Comparison of ENCODE assay signal across 15 cellular contexts in the genomic region with DNA sequence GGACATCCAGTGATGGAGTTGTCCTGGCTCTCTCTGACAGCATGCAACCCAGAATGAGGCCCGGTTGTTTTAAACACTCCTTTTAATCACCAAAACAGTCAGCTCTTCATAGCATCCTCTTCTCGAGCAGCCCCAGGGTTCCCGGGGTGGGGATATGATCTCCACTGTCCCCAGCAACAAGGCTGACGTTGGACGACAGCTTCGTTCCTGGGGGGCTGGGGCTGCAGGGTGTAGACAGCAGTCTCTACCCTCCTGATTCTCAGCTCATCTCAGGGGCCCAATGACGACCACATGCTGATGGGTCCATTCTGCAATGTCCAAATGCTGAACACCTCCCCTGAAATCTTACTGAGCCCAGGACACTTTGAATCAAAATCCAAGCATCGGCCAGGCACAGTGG. TPM values are rescaled to one million over a fixed set of nuclear protein-coding genes. Genes with fewer than 3 reads are reported as not detected.
DNase-seq lines count a peak whose midpoint lies in the region; ATAC-seq and TF ChIP-seq lines count a peak whose summit lies in the region.
"Had no signal": no experiment of that assay in that cellular context is flagged by ENCODE, and none has a peak within 500 bp of the region (broad histone marks: within the 10 kb centered on the region; RNA-seq: fewer than 3 reads in every experiment).

No MANE protein-coding gene starts in this region.

- no peak for TF ChIP-seq CTCF in upper lobe of right lung (IDR thresholded peaks at IDR 0.05)

- H3K36me3 Mint-ChIP-seq in activated naive CD8-positive, alpha-beta T cell: no peaks in the 10 kb centered on the region
- no peaks in the 10 kb centered on the region for H3K36me3 Mint-ChIP-seq in activated naive CD8-positive, alpha-beta T cell treated with anti-CD3 and anti-CD28 coated beads for 36 hours
- H3K36me3 Mint-ChIP-seq in naive B cell: no peaks in the 10 kb centered on the region

- no peak overlapping the region for H3K27ac ChIP-seq in upper lobe of right lung
- H3K27ac ChIP-seq: thoracic aorta had no signal

- peaks cover 8% of the 10 kb centered on the region for H3K4me1 Mint-ChIP-seq in activated naive CD8-positive, alpha-beta T cell (ENCODE audit: low read depth)
- peaks cover 9% of the 10 kb centered on the region for H3K4me1 Mint-ChIP-seq in activated naive CD8-positive, alpha-beta T cell treated with anti-CD3 and anti-CD28 coated beads for 36 hours
- H3K4me1 Mint-ChIP-seq in naive B cell: peaks cover 7 to 15% (median 8%) of the 10 kb centered on the region in 3 donors

- H3K9ac ChIP-seq in adipocyte (ENCODE audit: low read length): peak overlapping the region; percentile 80

- no peak for DNase-seq in activated naive CD8-positive, alpha-beta T cell treated with anti-CD3 and anti-CD28 coated beads for 36 hours
- DNase-seq in adipocyte (ENCODE audit: low read depth) (no peak), naive B cell (no peak), upper lobe of right lung (peak; percentile 46), OCI-M1 (lab: John Stamatoyannopoulos, UW) (no peak), NCI-H1436 treated with DMSO at 0.1 percent for 48 hours (lab: John Stamatoyannopoulos, UW) (no peak), COR-L47 (lab: John Stamatoyannopoulos, UW) (no peak)
- DNase-seq: activated CD4-positive, alpha-beta T cell treated with anti-CD3 and anti-CD28 coated beads for 1 hour; DMS153; gastrocnemius medialis; NCI-H1092 treated with DMSO at 0.1 percent for 48 hours; NCI-H226 had no signal

- H3K27me3 Mint-ChIP-seq in activated naive CD8-positive, alpha-beta T cell: peaks cover 6% of the 10 kb centered on the region
- H3K27me3 Mint-ChIP-seq in activated naive CD8-positive, alpha-beta T cell treated with anti-CD3 and anti-CD28 coated beads for 36 hours: peaks cover 18% of the 10 kb centered on the region
- peaks cover 13 to 43% (median 41%) of the 10 kb centered on the region in 3 donors for H3K27me3 Mint-ChIP-seq in naive B cell

- H3K4me3 ChIP-seq in adipocyte (ENCODE audit: low read length) (peak overlapping the region; percentile 79), upper lobe of right lung (no peak overlapping the region)

- no peak for ATAC-seq in naive B cell (ENCODE audit: low read depth in 2 of 2)
- ATAC-seq in upper lobe of right lung: no peak
- ATAC-seq: gastrocnemius medialis had no signal

- H3K27ac Mint-ChIP-seq in activated naive CD8-positive, alpha-beta T cell: no peak overlapping the region
- no peak overlapping the region for H3K27ac Mint-ChIP-seq in activated naive CD8-positive, alpha-beta T cell treated with anti-CD3 and anti-CD28 coated beads for 36 hours
- H3K27ac Mint-ChIP-seq in naive B cell: peak overlapping the region in 1 of 6 donors; percentile 81

- H3K9me3 Mint-ChIP-seq in activated naive CD8-positive, alpha-beta T cell (ENCODE audit: low read depth): no peaks in the 10 kb centered on the region
- H3K9me3 Mint-ChIP-seq in activated naive CD8-positive, alpha-beta T cell treated with anti-CD3 and anti-CD28 coated beads for 36 hours: no peaks in the 10 kb centered on the region
- H3K9me3 Mint-ChIP-seq in naive B cell: no peaks in the 10 kb centered on the region

- H3K9me3 ChIP-seq in adipocyte (ENCODE audit: control insufficient read depth, low read length): no peaks in the 10 kb centered on the region
- no peaks in the 10 kb centered on the region for H3K9me3 ChIP-seq in upper lobe of right lung
- H3K9me3 ChIP-seq: gastrocnemius medialis, thoracic aorta had no signal

- H3K27me3 ChIP-seq in adipocyte (replicated peaks; ENCODE audit: control insufficient read depth, insufficient read depth, low read length) (peaks cover 18% of the 10 kb centered on the region), upper lobe of right lung (no peaks in the 10 kb centered on the region)
- H3K27me3 ChIP-seq: gastrocnemius medialis had no signal

- H3K4me1 ChIP-seq in adipocyte (ENCODE audit: control insufficient read depth, insufficient read depth, low read length): peaks cover 13% of the 10 kb centered on the region
- H3K4me1 ChIP-seq in upper lobe of right lung: no peaks in the 10 kb centered on the region

- no peaks in the 10 kb centered on the region for H3K36me3 ChIP-seq in adipocyte (ENCODE audit: control insufficient read depth, insufficient read depth, low read length, severe bottlenecking)
- no peaks in the 10 kb centered on the region for H3K36me3 ChIP-seq in upper lobe of right lung
- H3K36me3 ChIP-seq: thoracic aorta had no signal

- peak overlapping the region; percentile 13 for H3K4me3 Mint-ChIP-seq in activated naive CD8-positive, alpha-beta T cell
- H3K4me3 Mint-ChIP-seq in activated naive CD8-positive, alpha-beta T cell treated with anti-CD3 and anti-CD28 coated beads for 36 hours: no peak overlapping the region
- peak overlapping the region in 7 of 8 donors; percentile 46 to 89 (median 78) for H3K4me3 Mint-ChIP-seq in naive B cell

- intact Hi-C loops in upper lobe of right lung (cut with DNase I): no loop called here

RNA-seq across cellular contexts. Expression of gene TRIM11, which starts 27.0 kb away (rescaled TPM):
- 10 to 100 TPM; 32.7 to 36.1 TPM for total RNA-seq in activated naive CD8-positive, alpha-beta T cell treated with anti-CD3 and anti-CD28 coated beads for 36 hours
- 10 to 100 TPM in 4 of 6 donors, 1 to 10 TPM in 1, not detected in 1; 8.3 to 20.8 (median 16.4) TPM for polyA plus RNA-seq in naive B cell (ENCODE audit: low read depth in 6 of 6)
- 22.8 TPM for total RNA-seq in upper lobe of right lung

RNA-seq across cellular contexts. Expression of gene TRIM17, which starts 37.0 kb away (rescaled TPM):
- total RNA-seq in activated naive CD8-positive, alpha-beta T cell treated with anti-CD3 and anti-CD28 coated beads for 36 hours: 1 to 10 TPM; 1.3 to 1.9 TPM
- under 1 TPM in 4 of 6 donors, not detected in 2; 0.24 to 0.27 (median 0.26) TPM for polyA plus RNA-seq in naive B cell (ENCODE audit: low read depth in 6 of 6)
- total RNA-seq in upper lobe of right lung: 2.6 TPM
- total RNA-seq: gastrocnemius medialis, myocyte had no signal
